Comparison of ENCODE assay signal across 13 cellular contexts in genomic region chr6:24574809-24575208, GRCh38.
DNase-seq lines count a peak whose midpoint lies in the region; ATAC-seq, FAIRE-seq and TF ChIP-seq lines count a peak whose summit lies in the region.
"Had no signal": no experiment of that assay in that cellular context is flagged by ENCODE, and none has a peak within 500 bp of the region (broad histone marks: within the 10 kb centered on the region; RNA-seq: fewer than 3 reads in every experiment).

No MANE protein-coding gene starts in this region.

- FAIRE-seq in GM18507 (lab: Jason Lieb, UNC) (peak; percentile 82), HTR-8/SVneo (lab: Jason Lieb, UNC) (no peak), keratinocyte (lab: Jason Lieb, UNC) (no peak), H54 (lab: Jason Lieb, UNC) (no peak)
- FAIRE-seq: astrocyte, G401.6, pancreas, TTC549 had no signal

- no peak overlapping the region for H3K27ac ChIP-seq in keratinocyte (ENCODE audit: control insufficient read depth, insufficient read depth, low read length)
- H3K27ac ChIP-seq: pancreas had no signal

- dilution Hi-C loops in keratinocyte (cut with MboI; ENCODE audit: extremely low pct_ligation_motif_present, low sequenced_read_pairs) = no loop called here

- H2AFZ ChIP-seq in keratinocyte (ENCODE audit: control insufficient read depth, low read length) = no peak overlapping the region

- peak; percentile 89 for ATAC-seq in GM21619 (IDR thresholded peaks at IDR 0.05; ENCODE audit: unreplicated experiment)

- DNase-seq in GM18507 (ENCODE audit: extremely low spot score, insufficient read length, low read depth) = no peak
- peak; percentile 21 for DNase-seq in HTR-8/SVneo (ENCODE audit: insufficient read length, low spot score)
- peak; percentile 2 for DNase-seq in keratinocyte (ENCODE audit: low read depth, low spot score)
- no peak for DNase-seq in effector CD8-positive, alpha-beta T cell (lab: John Stamatoyannopoulos, UW)
- DNase-seq in HCEC 1CT = no peak
- DNase-seq in NCI-H2081 (lab: John Stamatoyannopoulos, UW) = no peak
- no peak for DNase-seq in H54 (ENCODE audit: insufficient read length, low spot score)
- DNase-seq: Kasumi-1, pancreas had no signal

- H3K9me3 ChIP-seq in keratinocyte (ENCODE audit: control insufficient read depth, low read depth, low read length) = no peaks in the 10 kb centered on the region
- H3K9me3 ChIP-seq: pancreas had no signal

- no peaks in the 10 kb centered on the region for H4K20me1 ChIP-seq in keratinocyte (ENCODE audit: control insufficient read depth, extremely low read depth, insufficient read depth, low read length)

- no peak overlapping the region for H3K9ac ChIP-seq in keratinocyte (ENCODE audit: control insufficient read depth, extremely low read depth, insufficient read depth, low read length)

- H3K9me1 ChIP-seq in keratinocyte (ENCODE audit: control insufficient read depth, extremely low read depth, insufficient read depth, low read length) = no peaks in the 10 kb centered on the region

- no peaks in the 10 kb centered on the region for H3K4me1 ChIP-seq in keratinocyte (ENCODE audit: control insufficient read depth, extremely low read depth, insufficient read depth, low read length)
- H3K4me1 ChIP-seq: pancreas had no signal

- H3K79me2 ChIP-seq in keratinocyte (ENCODE audit: control insufficient read depth, insufficient read depth, low read length) = no peaks in the 10 kb centered on the region

- TF ChIP-seq POLR2A in H54 (IDR thresholded peaks at IDR 0.05; ENCODE audit: low read depth, low read length) = no peak

- H3K4me3 ChIP-seq in keratinocyte (ENCODE audit: control insufficient read depth in 2 of 3, extremely low read depth in 1 of 3, insufficient read depth in 2 of 3, low read depth in 1 of 3, low read length in 3 of 3) = no peak overlapping the region
- H3K4me3 ChIP-seq: pancreas had no signal

- TF ChIP-seq CTCF in keratinocyte (optimal IDR thresholded peaks at IDR 0.05 in 1 of 3, IDR thresholded peaks at IDR 0.05 in 1 of 3, conservative IDR thresholded peaks at IDR 0.05 in 1 of 3; ENCODE audit: extremely low read depth in 1 of 3, insufficient read depth in 2 of 3, low read length in 3 of 3) = no peak

- H3K27me3 ChIP-seq in keratinocyte (ENCODE audit: control insufficient read depth, extremely low read depth, insufficient read depth, low read length) = no peaks in the 10 kb centered on the region
- H3K27me3 ChIP-seq: pancreas had no signal

- no peaks in the 10 kb centered on the region for H3K36me3 ChIP-seq in keratinocyte (ENCODE audit: control insufficient read depth in 2 of 2, extremely low read depth in 1 of 2, insufficient read depth in 2 of 2, low read length in 2 of 2)
- H3K36me3 ChIP-seq: pancreas had no signal

- H3K4me2 ChIP-seq in keratinocyte (ENCODE audit: control insufficient read depth, extremely low read depth, insufficient read depth, low read depth, low read length) = no peak overlapping the region

Comparison
In these comparisons a context has a peak if more than half of its experiments do, and no peak if none do; other contexts are left out.
1. DNase-seq: peak in HTR-8/SVneo (single experiment) and keratinocyte (single experiment); none in GM18507 (single experiment), effector CD8-positive, alpha-beta T cell (single experiment), HCEC 1CT (single experiment), NCI-H2081 (0 of 2) and H54 (single experiment).